Comparison of ENCODE assay signal across 9 cellular contexts in genomic region chr17:78722101-78722761, GRCh38.
A peak's percentile ranks its signal among the peaks of the same experiment; 100 is the strongest.
DNase-seq lines count a peak whose midpoint lies in the region; TF ChIP-seq lines count a peak whose summit lies in the region.
"Had no signal": no experiment of that assay in that cellular context is flagged by ENCODE, and none has a peak within 500 bp of the region (broad histone marks: within the 10 kb centered on the region; RNA-seq: fewer than 3 reads in every experiment).

No MANE protein-coding gene starts in this region.

- H3K36me3 ChIP-seq in WERI-Rb-1 = peaks cover 5% of the 10 kb centered on the region

- H3K27me3 ChIP-seq in WERI-Rb-1 (ENCODE audit: insufficient read depth, low read depth, severe bottlenecking) = no peaks in the 10 kb centered on the region

- peak; percentile 17 for DNase-seq in AG08396 (ENCODE audit: low spot score)
- DNase-seq in GM20000 (ENCODE audit: low spot score) = peak; percentile 51
- DNase-seq in midbrain (lab: John Stamatoyannopoulos, UW) = peak; percentile 64
- no peak for DNase-seq in CD1c-positive myeloid dendritic cell (ENCODE audit: extremely low spot score)
- no peak for DNase-seq in WERI-Rb-1
- DNase-seq in stimulated activated CD4-positive, alpha-beta T cell treated with anti-CD3 and anti-CD28 coated beads, Interleukin-4, amount 100 ng/mL, for 1 hour = no peak
- DNase-seq in stimulated activated CD4-positive, alpha-beta T cell treated with anti-CD3 and anti-CD28 coated beads, Interleukin-2, amount 100 ng/mL, for 24 hours = no peak
- DNase-seq: NCI-H187 treated with DMSO at 0.1 percent for 48 hours had no signal

- H3K9me3 ChIP-seq in WERI-Rb-1 (ENCODE audit: severe bottlenecking) = no peaks in the 10 kb centered on the region

- H3K27ac ChIP-seq in angular gyrus (ENCODE audit: low read depth, low read length) (peak overlapping the region; percentile 85), WERI-Rb-1 (no peak overlapping the region)

- H3K4me3 ChIP-seq in WERI-Rb-1 (ENCODE audit: low read depth, low read length) = no peak overlapping the region

- TF ChIP-seq CTCF in GM20000 (IDR thresholded peaks at IDR 0.05; ENCODE audit: extremely low read depth, missing control alignments) (no peak), WERI-Rb-1 (IDR thresholded peaks at IDR 0.05; ENCODE audit: low read depth, low read length) (no peak)

Comparison
In these comparisons a context has a peak if more than half of its experiments do, and no peak if none do; other contexts are left out.
1. DNase-seq: peak in AG08396 (single experiment), GM20000 (single experiment) and midbrain (single experiment); none in CD1c-positive myeloid dendritic cell (single experiment), WERI-Rb-1 (single experiment), stimulated activated CD4-positive, alpha-beta T cell treated with anti-CD3 and anti-CD28 coated beads, Interleukin-4, amount 100 ng/mL, for 1 hour (single experiment) and stimulated activated CD4-positive, alpha-beta T cell treated with anti-CD3 and anti-CD28 coated beads, Interleukin-2, amount 100 ng/mL, for 24 hours (0 of 2).